13 cellular contexts compared by ENCODE assay signal in the genomic region with DNA sequence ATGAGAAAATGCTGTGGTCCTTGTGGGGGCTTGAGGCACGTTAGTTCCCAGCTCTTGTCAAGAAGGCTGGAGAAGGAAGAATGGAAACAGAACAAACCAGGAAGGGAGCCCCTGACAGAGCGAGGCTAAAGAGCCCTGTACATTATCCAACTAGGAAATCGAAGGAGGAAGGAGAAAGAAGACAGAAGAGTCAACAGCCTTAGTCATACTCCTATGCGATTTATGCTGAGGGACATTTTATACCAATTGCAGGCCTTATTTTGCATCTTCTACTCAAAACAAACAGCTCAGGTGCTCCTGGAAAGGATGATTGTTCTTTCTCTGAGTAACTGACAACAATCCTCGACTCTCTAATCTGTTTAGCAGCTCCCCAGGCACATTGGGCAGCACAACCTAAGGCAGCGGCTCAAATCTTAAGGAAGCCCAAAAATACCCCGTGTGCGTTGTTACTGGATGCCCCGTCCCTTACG. TPM values are rescaled to one million over a fixed set of nuclear protein-coding genes. Genes with fewer than 3 reads are reported as not detected.
DNase-seq lines count a peak whose midpoint lies in the region; ATAC-seq, FAIRE-seq and TF ChIP-seq lines count a peak whose summit lies in the region.
"Not testable (repeated sequence)": the region's sequence is repeated elsewhere in the genome, so short reads cannot be mapped to it uniquely, and the experiment has no call there.
"Had no signal": no experiment of that assay in that cellular context is flagged by ENCODE, and none has a peak within 500 bp of the region (broad histone marks: within the 10 kb centered on the region; RNA-seq: fewer than 3 reads in every experiment).

No MANE protein-coding gene starts in this region.

- H3K4me3 ChIP-seq in GM12878, result not testable (repeated sequence)

- peaks cover 11% of the 10 kb centered on the region for H3K4me1 Mint-ChIP-seq in activated CD4-positive, alpha-beta T cell treated with anti-CD3 and anti-CD28 coated beads for 36 hours
- not testable (repeated sequence) for H3K4me1 Mint-ChIP-seq in natural killer cell

- TF ChIP-seq RAD21 in GM12878 (IDR thresholded peaks at IDR 0.05; ENCODE audit: insufficient read depth, low read depth, low read length), result not testable (repeated sequence)

- not testable (repeated sequence) for H2AFZ ChIP-seq in GM12878 (ENCODE audit: control insufficient read depth, low read depth, low read length)

- not testable (repeated sequence) for H4K20me1 ChIP-seq in GM12878 (ENCODE audit: control insufficient read depth, insufficient read depth)

- CTCF ChIA-PET in activated CD4-positive, alpha-beta T cell treated with anti-CD3 and anti-CD28 coated beads for 36 hours (lab: Charles Lee), result interaction anchor here (1.7 kb wide), 1 partner anchor 131 kb away, joined by 4 read pairs; no protein-coding TSS in a partner anchor
- CTCF ChIA-PET in GM12878 (lab: Yijun Ruan, JAX), result interaction anchor here (1.1 kb wide), 1 partner anchor 19 kb away, joined by 3 read pairs; a partner anchor contains a TSS

- H3K27ac ChIP-seq in GM12878 (ENCODE audit: control insufficient read depth, insufficient read depth), result peak overlapping the region; percentile 85; the same call in 1 of the 2 replicates

- SMC1A ChIA-PET in GM12878 (lab: Charles Lee; ENCODE audit: uncharacterized antibody, unreplicated experiment), result interaction anchor here (3.9 to 4.8 kb wide), 3 partner anchors 67 to 149 kb away, joined by 40 to 48 read pairs (median 42); a partner anchor contains a TSS

- H3K4me2 ChIP-seq in GM12878 (ENCODE audit: control insufficient read depth, insufficient read depth), result peak overlapping the region; percentile 45; the same call in 1 of the 2 replicates

- not testable (repeated sequence) for H3K27me3 Mint-ChIP-seq in activated CD4-positive, alpha-beta T cell treated with anti-CD3 and anti-CD28 coated beads for 36 hours; natural killer cell (ENCODE audit: low read depth in 2 of 2)

- DNase-seq in GM19239 (ENCODE audit: insufficient read length, low spot score); activated CD4-positive, alpha-beta T cell treated with anti-CD3 and anti-CD28 coated beads for 36 hours; GM12878 (ENCODE audit: low read depth, low spot score); natural killer cell: not testable (repeated sequence)

- not testable (repeated sequence) for TF ChIP-seq POLR2A in GM12878 (IDR thresholded peaks at IDR 0.05; ENCODE audit: low read depth, low read length)

- not testable (repeated sequence) for TF ChIP-seq EP300 in GM12878 (IDR thresholded peaks at IDR 0.05; ENCODE audit: borderline replicate concordance in 1 of 2, control insufficient read depth in 1 of 2, low read depth in 2 of 2, low read length in 2 of 2)

- not testable (repeated sequence) for BruUV-seq in GM12878 (replicated peaks; lab: Mats Ljungman, UMichigan)

- not testable (repeated sequence) for H3K36me3 Mint-ChIP-seq in activated CD4-positive, alpha-beta T cell treated with anti-CD3 and anti-CD28 coated beads for 36 hours (ENCODE audit: low read depth); natural killer cell

- not testable (repeated sequence) for H3K4me3 Mint-ChIP-seq in activated CD4-positive, alpha-beta T cell treated with anti-CD3 and anti-CD28 coated beads for 36 hours
- H3K4me3 Mint-ChIP-seq in natural killer cell, result peak overlapping the region; percentile 25

- POLR2A ChIA-PET in activated CD4-positive, alpha-beta T cell treated with anti-CD3 and anti-CD28 coated beads for 36 hours (lab: Charles Lee), result interaction anchor here (0.6 kb wide), 1 partner anchor 386 kb away, joined by 4 read pairs; no protein-coding TSS in a partner anchor
- POLR2A ChIA-PET in GM12878 (lab: Charles Lee), result interaction anchor here (1.4 to 1.6 kb wide), 2 partner anchors 74 to 148 kb away, joined by 3 to 4 read pairs; a partner anchor contains a TSS

- RAD21 ChIA-PET in GM12878 (lab: Charles Lee; ENCODE audit: unreplicated experiment), result interaction anchor here (1.1 to 4.3 kb wide), 2 partner anchors 74 to 150 kb away, joined by 3 to 39 read pairs; a partner anchor contains a TSS

- not testable (repeated sequence) for H3K9me3 ChIP-seq in GM12878 (replicated peaks; ENCODE audit: control insufficient read depth, insufficient read depth, low read length)

- 5% methylated on average over 4 of the region's 10 CpGs for WGBS in GM12878 (ENCODE audit: insufficient coverage, insufficient replicate concordance, low lambda C conversion rate, missing lambda C conversion rate)

- H3K27ac Mint-ChIP-seq in activated CD4-positive, alpha-beta T cell treated with anti-CD3 and anti-CD28 coated beads for 36 hours, result peak overlapping the region; percentile 74
- not testable (repeated sequence) for H3K27ac Mint-ChIP-seq in natural killer cell

- ATAC-seq in GM18499 (IDR thresholded peaks at IDR 0.05; ENCODE audit: insufficient read depth, unreplicated experiment) (peak; percentile 16), GM21576 (IDR thresholded peaks at IDR 0.05; ENCODE audit: unreplicated experiment) (peak; percentile 11), HG02943 (IDR thresholded peaks at IDR 0.05; ENCODE audit: low read depth, unreplicated experiment) (peak; percentile 7), HG03460 (IDR thresholded peaks at IDR 0.05; ENCODE audit: unreplicated experiment) (peak; percentile 4), GM12878 (peak; percentile 8)
- peak; percentile 43 for ATAC-seq in activated CD4-positive, alpha-beta T cell treated with anti-CD3 and anti-CD28 coated beads for 36 hours
- not testable (repeated sequence) for ATAC-seq in natural killer cell

- H3K9me3 Mint-ChIP-seq in activated CD4-positive, alpha-beta T cell treated with anti-CD3 and anti-CD28 coated beads for 36 hours (ENCODE audit: low read depth); natural killer cell: not testable (repeated sequence)

- H3K79me2 ChIP-seq in GM12878 (ENCODE audit: control insufficient read depth, insufficient read depth, low read length), result not testable (repeated sequence)

- FAIRE-seq in GM19239 (lab: Jason Lieb, UNC), result peak; percentile 99
- FAIRE-seq in GM12878 (lab: Jason Lieb, UNC), result not testable (repeated sequence)

- H3K9ac ChIP-seq in GM12878 (ENCODE audit: control insufficient read depth, insufficient read depth, low read length), result not testable (repeated sequence)

- in situ Hi-C loops in GM12878 (cut with MboI), result not testable (repeated sequence)

- peaks cover 25% of the 10 kb centered on the region for H3K4me1 ChIP-seq in GM12878 (ENCODE audit: control insufficient read depth, insufficient read depth, low read length)

- TF ChIP-seq CTCF in GM12878 (IDR thresholded peaks at IDR 0.05 in 2 of 3, conservative IDR thresholded peaks at IDR 0.05 in 1 of 3; ENCODE audit: control insufficient read depth in 2 of 3, extremely low read depth in 1 of 3, insufficient read depth in 1 of 3, low read depth in 3 of 3, low read length in 3 of 3); natural killer cell (IDR thresholded peaks at IDR 0.05): not testable (repeated sequence)

- H3K36me3 ChIP-seq in GM12878 (ENCODE audit: control insufficient read depth in 2 of 2, insufficient read depth in 2 of 2, low read length in 1 of 2), result not testable (repeated sequence)

- not testable (repeated sequence) for H3K27me3 ChIP-seq in GM12878 (replicated peaks in 1 of 2; ENCODE audit: control insufficient read depth in 2 of 2, insufficient read depth in 2 of 2, low read length in 1 of 2)

- intact Hi-C loops in activated CD4-positive, alpha-beta T cell treated with anti-CD3 and anti-CD28 coated beads for 36 hours (cut with DNase I, micrococcal nuclease), result loop anchor here (2.0 to 10.0 kb wide), 4 partner anchors 22 to 488 kb away; a partner anchor contains a TSS
- intact Hi-C loops in GM12878 (cut with micrococcal nuclease; ENCODE audit: unreplicated experiment) (loop anchor here (2.0 to 10.0 kb wide), 4 partner anchors 74 to 478 kb away; a partner anchor contains a TSS), natural killer cell (cut with micrococcal nuclease) (loop anchor here (10.0 kb wide), 1 partner anchor 258 kb away; no protein-coding TSS in a partner anchor)

RNA-seq across cellular contexts. Expression of a gene that starts 1.3 kb away (rescaled TPM):
- not detected for total RNA-seq in activated CD4-positive, alpha-beta T cell treated with anti-CD3 and anti-CD28 coated beads for 36 hours
- 2.7 TPM in 1 of 2 replicates, not detected in the other for total RNA-seq in GM12878 (2013; cell fraction: nucleolus; rRNA removed)
- total RNA-seq in GM12878 (2014; rRNA removed) (0.38 and 0.45 TPM in 2 replicates), GM12878 (2014; rRNA removed; fragmentation: Illumina TruSeq; extraction: Trizol) (0.18 TPM in 1 of 2 replicates, not detected in the other), GM12878 (2021) (4.1 and 5.7 TPM in 2 replicates), natural killer cell (not detected)
- not detected for polyA plus RNA-seq in GM12878 (2011; ENCODE audit: low read depth)
- polyA plus RNA-seq in GM12878 (2011; rRNA removed) (0.20 and 0.24 TPM in 2 replicates), GM12878 (2014; fragmentation: Illumina TruSeq; extraction: Trizol) (0.32 TPM in 1 of 2 replicates, not detected in the other), GM12878 (2014; fragmentation: Nextera tagmentation; extraction: Ambion mirVana) (under 1 TPM in 1 of 2 experiments, not detected in 1; 0.24 TPM), GM12878 (2014; rRNA removed) (0.08 and 0.24 TPM in 2 replicates), GM12878 (2016; fragmentation: Nextera tagmentation; extraction: Ambion mirVana) (under 1 TPM in 1 of 2 experiments, not detected in 1; 0.32 TPM)
- polyA plus RNA-seq in GM12878 (2011; cell fraction: cytosol; rRNA removed), result not detected in 2 replicates
- polyA plus RNA-seq in GM12878 (2011; cell fraction: nucleus; rRNA removed), result 0.28 and 0.39 TPM in 2 replicates
- 0.27 TPM in 1 of 2 replicates, not detected in the other for polyA plus RNA-seq in GM12878 (2012)
- not detected in 2 replicates for polyA minus RNA-seq in GM12878 (2011; rRNA and poly(A)+ RNA removed)
- polyA minus RNA-seq in GM12878 (2011; cell fraction: cytosol; rRNA and poly(A)+ RNA removed), result not detected in 2 replicates
- polyA minus RNA-seq in GM12878 (2011; cell fraction: nucleus; rRNA and poly(A)+ RNA removed), result 0.60 TPM in 1 of 2 replicates, not detected in the other
- total RNA-seq: fibroblast of lung; HFFc6; SJCRH30; T-helper 2 cell treated with Interferon-gamma antibody and Interleukin-4, amounts not matched to agents 100 ng/mL and 5 ng/mL, for 36 hours had no signal
- polyA plus RNA-seq: AG04450, fibroblast of lung had no signal

RNA-seq across cellular contexts. Expression of a gene that starts 10.6 kb away (rescaled TPM):
- not detected for total RNA-seq in activated CD4-positive, alpha-beta T cell treated with anti-CD3 and anti-CD28 coated beads for 36 hours
- not detected in 2 replicates for total RNA-seq in GM12878 (2013; cell fraction: nucleolus; rRNA removed)
- not detected in 2 replicates for total RNA-seq in GM12878 (2014; rRNA removed)
- total RNA-seq in GM12878 (2014; rRNA removed; fragmentation: Illumina TruSeq; extraction: Trizol), result not detected in 2 replicates
- not detected in 2 replicates for total RNA-seq in GM12878 (2021)
- polyA plus RNA-seq in GM12878 (2011; ENCODE audit: low read depth), result not detected
- not detected in 2 replicates for polyA plus RNA-seq in GM12878 (2011; rRNA removed)
- polyA plus RNA-seq in GM12878 (2011; cell fraction: cytosol; rRNA removed), result not detected in 2 replicates
- polyA plus RNA-seq in GM12878 (2011; cell fraction: nucleus; rRNA removed), result not detected in 2 replicates
- not detected in 2 replicates for polyA plus RNA-seq in GM12878 (2012)
- polyA plus RNA-seq in GM12878 (2014; fragmentation: Illumina TruSeq; extraction: Trizol), result not detected in 2 replicates
- not detected for polyA plus RNA-seq in GM12878 (2014; fragmentation: Nextera tagmentation; extraction: Ambion mirVana)
- polyA plus RNA-seq in GM12878 (2014; rRNA removed), result not detected in 2 replicates
- polyA plus RNA-seq in GM12878 (2016; fragmentation: Nextera tagmentation; extraction: Ambion mirVana), result not detected
- polyA minus RNA-seq in GM12878 (2011; rRNA and poly(A)+ RNA removed), result not detected in 2 replicates
- polyA minus RNA-seq in GM12878 (2011; cell fraction: cytosol; rRNA and poly(A)+ RNA removed), result not detected in 2 replicates
- not detected in 2 replicates for polyA minus RNA-seq in GM12878 (2011; cell fraction: nucleus; rRNA and poly(A)+ RNA removed)
- total RNA-seq in natural killer cell, result under 1 TPM in 1 of 3 donors, not detected in 2; 0.54 TPM
- total RNA-seq: fibroblast of lung; HFFc6; SJCRH30; T-helper 2 cell treated with Interferon-gamma antibody and Interleukin-4, amounts not matched to agents 100 ng/mL and 5 ng/mL, for 36 hours had no signal
- polyA plus RNA-seq: AG04450, fibroblast of lung had no signal

RNA-seq across cellular contexts. Expression of a gene that starts 18.9 kb away (rescaled TPM):
- total RNA-seq in activated CD4-positive, alpha-beta T cell treated with anti-CD3 and anti-CD28 coated beads for 36 hours, result not detected
- total RNA-seq in GM12878 (2013; cell fraction: nucleolus; rRNA removed), result not detected in 2 replicates
- total RNA-seq in GM12878 (2014; rRNA removed) (not detected in 2 replicates), GM12878 (2014; rRNA removed; fragmentation: Illumina TruSeq; extraction: Trizol) (not detected in 2 replicates), GM12878 (2021) (5.5 and 6.9 TPM in 2 replicates), natural killer cell (not detected)
- not detected for polyA plus RNA-seq in GM12878 (2011; ENCODE audit: low read depth)
- polyA plus RNA-seq in GM12878 (2011; rRNA removed) (not detected in 2 replicates), GM12878 (2014; fragmentation: Illumina TruSeq; extraction: Trizol) (not detected in 2 replicates), GM12878 (2014; fragmentation: Nextera tagmentation; extraction: Ambion mirVana) (not detected), GM12878 (2014; rRNA removed) (not detected in 2 replicates), GM12878 (2016; fragmentation: Nextera tagmentation; extraction: Ambion mirVana) (under 1 TPM in 1 of 2 experiments, not detected in 1; 0.36 TPM)
- polyA plus RNA-seq in GM12878 (2011; cell fraction: cytosol; rRNA removed), result not detected in 2 replicates
- not detected in 2 replicates for polyA plus RNA-seq in GM12878 (2011; cell fraction: nucleus; rRNA removed)
- polyA plus RNA-seq in GM12878 (2012), result not detected in 2 replicates
- polyA minus RNA-seq in GM12878 (2011; rRNA and poly(A)+ RNA removed), result not detected in 2 replicates
- polyA minus RNA-seq in GM12878 (2011; cell fraction: cytosol; rRNA and poly(A)+ RNA removed), result not detected in 2 replicates
- not detected in 2 replicates for polyA minus RNA-seq in GM12878 (2011; cell fraction: nucleus; rRNA and poly(A)+ RNA removed)
- total RNA-seq: fibroblast of lung; SJCRH30; T-helper 2 cell treated with Interferon-gamma antibody and Interleukin-4, amounts not matched to agents 100 ng/mL and 5 ng/mL, for 36 hours had no signal
- polyA plus RNA-seq: AG04450, fibroblast of lung had no signal
